Comparison of ENCODE assay signal across 9 cellular contexts in genomic region chr17:4204676-4205075, GRCh38. TPM values are rescaled to one million over a fixed set of nuclear protein-coding genes. Genes with fewer than 3 reads are reported as not detected.
DNase-seq lines count a peak whose midpoint lies in the region; ATAC-seq and TF ChIP-seq lines count a peak whose summit lies in the region.
"Had no signal": no experiment of that assay in that cellular context is flagged by ENCODE, and none has a peak within 500 bp of the region (broad histone marks: within the 10 kb centered on the region; RNA-seq: fewer than 3 reads in every experiment).

No MANE protein-coding gene starts in this region.

- ATAC-seq in left ventricle myocardium superior (peak; percentile 69), GM19455 (IDR thresholded peaks at IDR 0.05; ENCODE audit: unreplicated experiment) (no peak), GM19467 (IDR thresholded peaks at IDR 0.05; ENCODE audit: unreplicated experiment) (no peak)

- H3K4me1 ChIP-seq in adipocyte (ENCODE audit: control insufficient read depth, insufficient read depth, low read length): peaks cover 24% of the 10 kb centered on the region
- H3K4me1 ChIP-seq in smooth muscle cell (ENCODE audit: low read depth): no peaks in the 10 kb centered on the region

- H3K9me3 ChIP-seq in adipocyte (ENCODE audit: control insufficient read depth, low read length): no peaks in the 10 kb centered on the region
- no peaks in the 10 kb centered on the region for H3K9me3 ChIP-seq in smooth muscle cell (replicated peaks; ENCODE audit: low read depth)

- peak overlapping the region; percentile 56 for H3K27ac ChIP-seq in smooth muscle cell (ENCODE audit: low read depth)

- H3K27me3 ChIP-seq in adipocyte (replicated peaks; ENCODE audit: control insufficient read depth, insufficient read depth, low read length): no peaks in the 10 kb centered on the region
- H3K27me3 ChIP-seq in smooth muscle cell (ENCODE audit: low read depth): no peaks in the 10 kb centered on the region

- peaks cover 60% of the 10 kb centered on the region for H4K20me1 ChIP-seq in smooth muscle cell (ENCODE audit: low read depth)

- TF ChIP-seq CTCF in smooth muscle cell (IDR thresholded peaks at IDR 0.05; ENCODE audit: borderline replicate concordance, insufficient read depth, poor library complexity, severe bottlenecking): no peak

- DNase-seq in GM04503 (ENCODE audit: low read depth) (peak; percentile 99), adipocyte (ENCODE audit: low read depth) (peak; percentile 93), left ventricle myocardium superior (no peak), smooth muscle cell (lab: John Stamatoyannopoulos, UW; ENCODE audit: unreplicated experiment) (no peak), occipital lobe (lab: John Stamatoyannopoulos, UW) (no peak), DMS53 treated with DMSO at 0.1 percent for 48 hours (lab: John Stamatoyannopoulos, UW; ENCODE audit: unreplicated experiment) (no peak)
- DNase-seq: NCI-H1048 had no signal

- H3K36me3 ChIP-seq in adipocyte (ENCODE audit: control insufficient read depth, insufficient read depth, low read length, severe bottlenecking): peaks cover 34% of the 10 kb centered on the region
- peaks cover 14% of the 10 kb centered on the region for H3K36me3 ChIP-seq in smooth muscle cell (ENCODE audit: low read depth)

- H3K79me2 ChIP-seq in smooth muscle cell (ENCODE audit: low read depth): peaks cover 4% of the 10 kb centered on the region

- no peak overlapping the region for H3K4me2 ChIP-seq in smooth muscle cell

- H3K4me3 ChIP-seq in adipocyte (ENCODE audit: low read length) (peak overlapping the region; percentile 15), smooth muscle cell (no peak overlapping the region)

- 62% methylated on average over 5 of the region's 5 CpGs for WGBS in smooth muscle cell (ENCODE audit: low lambda C conversion rate)

- H3K9ac ChIP-seq in adipocyte (ENCODE audit: low read length) (no peak overlapping the region), smooth muscle cell (ENCODE audit: low read depth) (no peak overlapping the region)

- intact Hi-C loops in left ventricle myocardium superior (cut with micrococcal nuclease): loop anchor here (5.0 kb wide), 1 partner anchor 208 kb away; no protein-coding TSS in a partner anchor

- H2AFZ ChIP-seq in smooth muscle cell (ENCODE audit: low read depth): no peak overlapping the region

- no peaks in the 10 kb centered on the region for H3F3A ChIP-seq in smooth muscle cell (ENCODE audit: low read depth)

RNA-seq across cellular contexts. Expression of gene ANKFY1, which starts 59.1 kb away (rescaled TPM):
- total RNA-seq in left ventricle myocardium superior: 24.4 TPM
- total RNA-seq in smooth muscle cell: 20.4 and 26.3 TPM in 2 replicates
- 11.5 and 14.9 TPM in 2 replicates for polyA plus RNA-seq in smooth muscle cell
- 36.5 TPM for total RNA-seq in occipital lobe

Comparison
In these comparisons a context has a peak if more than half of its experiments do, and no peak if none do; other contexts are left out.
1. DNase-seq: peak in GM04503 (single experiment) and adipocyte (single experiment); none in left ventricle myocardium superior (single experiment), smooth muscle cell (single experiment), occipital lobe (single experiment) and DMS53 treated with DMSO at 0.1 percent for 48 hours (single experiment).